8 cellular contexts compared by ENCODE assay signal in the genomic region with DNA sequence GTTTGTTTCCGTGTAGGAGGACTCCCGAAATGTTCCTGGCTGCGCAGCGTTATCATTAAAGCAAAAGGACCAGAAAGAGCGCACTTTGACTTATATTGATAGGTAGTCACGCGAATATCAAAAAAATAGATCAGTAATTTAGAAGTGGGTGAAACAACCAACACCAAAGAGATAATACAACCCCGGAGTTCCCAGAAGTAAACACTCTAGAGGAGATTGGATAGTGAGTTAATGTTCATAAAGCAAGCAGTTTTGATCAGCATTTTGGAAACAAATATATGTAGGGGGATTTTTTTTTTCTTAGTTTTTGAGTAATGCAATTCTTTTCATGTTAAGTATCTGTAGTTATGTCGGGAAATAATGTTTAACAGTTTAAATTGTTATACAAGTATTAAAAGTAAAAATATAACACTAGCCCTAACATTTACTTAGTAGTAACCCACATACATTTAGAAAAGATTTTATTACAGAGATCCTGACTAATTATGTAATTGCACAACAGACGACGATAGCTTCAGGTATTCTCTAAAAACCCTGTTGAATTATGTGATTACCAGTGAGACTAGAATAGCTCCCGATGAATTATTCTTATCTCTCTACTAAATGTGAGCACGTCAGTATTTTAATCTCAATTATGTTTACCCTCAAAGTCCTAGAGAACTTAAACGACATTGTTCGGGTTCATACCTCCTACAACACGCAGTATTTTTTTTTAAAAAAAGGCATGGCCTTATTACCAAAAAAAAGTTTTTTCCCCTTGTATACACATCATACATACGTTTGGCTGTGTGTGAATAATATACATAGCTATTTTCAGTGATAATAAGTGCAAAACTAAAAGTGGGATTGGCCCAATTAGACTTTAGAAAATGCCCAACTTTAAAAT. TPM values are rescaled to one million over a fixed set of nuclear protein-coding genes. Genes with fewer than 3 reads are reported as not detected.
DNase-seq lines count a peak whose midpoint lies in the region; ATAC-seq lines count a peak whose summit lies in the region.

No MANE protein-coding gene starts in this region.

- H3K36me3 Mint-ChIP-seq in IgD-negative memory B cell (peaks cover 1% of the 10 kb centered on the region), immature natural killer cell (no peaks in the 10 kb centered on the region)

- DNase-seq in NCI-H1092 (lab: John Stamatoyannopoulos, UW) (peak; percentile 76), NCI-H1092 treated with DMSO at 0.1 percent for 48 hours (lab: John Stamatoyannopoulos, UW) (no peak), immature natural killer cell (no peak), dedifferentiated amniotic fluid mesenchymal stem cell (ENCODE audit: extremely low spot score) (no peak)

- H3K4me3 ChIP-seq in subcutaneous abdominal adipose tissue (ENCODE audit: low read depth in 1 of 5, low read length in 5 of 5): peak overlapping the region; percentile 64 to 87 (median 82)

- H3K27me3 Mint-ChIP-seq in IgD-negative memory B cell (peaks cover 5% of the 10 kb centered on the region), immature natural killer cell (ENCODE audit: low read depth in 3 of 3) (peaks cover 3 to 17% (median 14%) of the 10 kb centered on the region in 3 donors)

- H3K27ac Mint-ChIP-seq in IgD-negative memory B cell: peak overlapping the region in 1 of 3 donors; percentile 33
- H3K27ac Mint-ChIP-seq in immature natural killer cell: peak overlapping the region in 4 of 6 donors; percentile 6 to 37 (median 12)

- no peaks in the 10 kb centered on the region for H3K36me3 ChIP-seq in subcutaneous abdominal adipose tissue (ENCODE audit: control insufficient read depth in 5 of 5, insufficient read depth in 5 of 5, low read length in 5 of 5)

- 14 to 25% (median 20%) methylated on average over 17 of the region's 17 CpGs for WGBS in adipose tissue, 3 donors

- H3K27ac ChIP-seq in adipose tissue (ENCODE audit: low read depth, low read length) (peak overlapping the region; percentile 56), subcutaneous abdominal adipose tissue (ENCODE audit: low read depth, low read length) (peak overlapping the region; percentile 92)

- H3K4me1 Mint-ChIP-seq in IgD-negative memory B cell (peaks cover 7 to 13% (median 12%) of the 10 kb centered on the region in 3 donors), immature natural killer cell (peaks cover 18 to 29% of the 10 kb centered on the region in 2 donors)

- H3K4me1 ChIP-seq in subcutaneous abdominal adipose tissue (ENCODE audit: control insufficient read depth in 5 of 5, insufficient read depth in 5 of 5, low read length in 5 of 5): peaks cover 0 to 58% (median 48%) of the 10 kb centered on the region in 5 donors

- ATAC-seq in GM19324 (IDR thresholded peaks at IDR 0.05; ENCODE audit: low FRiP score, unreplicated experiment): no peak

- H3K9ac ChIP-seq in subcutaneous abdominal adipose tissue (ENCODE audit: low read length in 5 of 5): peak overlapping the region; percentile 45 to 97 (median 94)

- no peaks in the 10 kb centered on the region for H3K27me3 ChIP-seq in subcutaneous abdominal adipose tissue (ENCODE audit: control insufficient read depth in 5 of 5, insufficient read depth in 4 of 5, low read length in 5 of 5)

- H3K4me3 Mint-ChIP-seq in IgD-negative memory B cell (peak overlapping the region; percentile 79 to 97 (median 91)), immature natural killer cell (peak overlapping the region; percentile 81 to 91 (median 85))

- H3K9me3 Mint-ChIP-seq in IgD-negative memory B cell: no peaks in the 10 kb centered on the region
- H3K9me3 Mint-ChIP-seq in immature natural killer cell: peaks cover 0 to 4% (median 0%) of the 10 kb centered on the region in 6 donors

- H3K9me3 ChIP-seq in subcutaneous abdominal adipose tissue (ENCODE audit: control insufficient read depth in 5 of 5, low read length in 5 of 5): no peaks in the 10 kb centered on the region

RNA-seq across cellular contexts. Expression of a gene that starts 9.4 kb away (rescaled TPM):
- polyA plus RNA-seq in IgD-negative memory B cell (not detected), adipose tissue (10 to 100 TPM in 2 of 3 donors, 1 to 10 TPM in 1; 6.1 to 32.3 (median 16.8) TPM), immature natural killer cell (not detected)
